ENCODE assay signal across 1 cellular context in genomic region chr6:89353702-89354392, GRCh38.
TF ChIP-seq lines count a peak whose summit lies in the region.

No MANE protein-coding gene starts in this region.

TF ChIP-seq in GM12878, 131 proteins besides CTCF, POLR2A, EP300 and RAD21:
- TF ChIP-seq POLR2AphosphoS2 (IDR thresholded peaks at IDR 0.05; ENCODE audit: low read depth, low read length) = no peak
- TF ChIP-seq TAF1 (IDR thresholded peaks at IDR 0.05; ENCODE audit: borderline replicate concordance, low read depth, low read length) = no peak
- TF ChIP-seq POLR2AphosphoS5 (IDR thresholded peaks at IDR 0.05; ENCODE audit: low read length) = peak; percentile 65; the same call in 1 of the 2 replicates
- TF ChIP-seq TCF3 (IDR thresholded peaks at IDR 0.05; ENCODE audit: borderline replicate concordance, insufficient read depth, low read depth, low read length) = no peak
- TF ChIP-seq, protein P1, sequence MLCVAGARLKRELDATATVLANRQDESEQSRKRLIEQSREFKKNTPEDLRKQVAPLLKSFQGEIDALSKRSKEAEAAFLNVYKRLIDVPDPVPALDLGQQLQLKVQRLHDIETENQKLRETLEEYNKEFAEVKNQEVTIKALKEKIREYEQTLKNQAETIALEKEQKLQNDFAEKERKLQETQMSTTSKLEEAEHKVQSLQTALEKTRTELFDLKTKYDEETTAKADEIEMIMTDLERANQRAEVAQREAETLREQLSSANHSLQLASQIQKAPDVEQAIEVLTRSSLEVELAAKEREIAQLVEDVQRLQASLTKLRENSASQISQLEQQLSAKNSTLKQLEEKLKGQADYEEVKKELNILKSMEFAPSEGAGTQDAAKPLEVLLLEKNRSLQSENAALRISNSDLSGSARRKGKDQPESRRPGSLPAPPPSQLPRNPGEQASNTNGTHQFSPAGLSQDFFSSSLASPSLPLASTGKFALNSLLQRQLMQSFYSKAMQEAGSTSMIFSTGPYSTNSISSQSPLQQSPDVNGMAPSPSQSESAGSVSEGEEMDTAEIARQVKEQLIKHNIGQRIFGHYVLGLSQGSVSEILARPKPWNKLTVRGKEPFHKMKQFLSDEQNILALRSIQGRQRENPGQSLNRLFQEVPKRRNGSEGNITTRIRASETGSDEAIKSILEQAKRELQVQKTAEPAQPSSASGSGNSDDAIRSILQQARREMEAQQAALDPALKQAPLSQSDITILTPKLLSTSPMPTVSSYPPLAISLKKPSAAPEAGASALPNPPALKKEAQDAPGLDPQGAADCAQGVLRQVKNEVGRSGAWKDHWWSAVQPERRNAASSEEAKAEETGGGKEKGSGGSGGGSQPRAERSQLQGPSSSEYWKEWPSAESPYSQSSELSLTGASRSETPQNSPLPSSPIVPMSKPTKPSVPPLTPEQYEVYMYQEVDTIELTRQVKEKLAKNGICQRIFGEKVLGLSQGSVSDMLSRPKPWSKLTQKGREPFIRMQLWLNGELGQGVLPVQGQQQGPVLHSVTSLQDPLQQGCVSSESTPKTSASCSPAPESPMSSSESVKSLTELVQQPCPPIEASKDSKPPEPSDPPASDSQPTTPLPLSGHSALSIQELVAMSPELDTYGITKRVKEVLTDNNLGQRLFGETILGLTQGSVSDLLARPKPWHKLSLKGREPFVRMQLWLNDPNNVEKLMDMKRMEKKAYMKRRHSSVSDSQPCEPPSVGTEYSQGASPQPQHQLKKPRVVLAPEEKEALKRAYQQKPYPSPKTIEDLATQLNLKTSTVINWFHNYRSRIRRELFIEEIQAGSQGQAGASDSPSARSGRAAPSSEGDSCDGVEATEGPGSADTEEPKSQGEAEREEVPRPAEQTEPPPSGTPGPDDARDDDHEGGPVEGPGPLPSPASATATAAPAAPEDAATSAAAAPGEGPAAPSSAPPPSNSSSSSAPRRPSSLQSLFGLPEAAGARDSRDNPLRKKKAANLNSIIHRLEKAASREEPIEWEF (IDR thresholded peaks at IDR 0.05; ENCODE audit: insufficient replicate concordance, low read depth, low read length) = no peak
- no peak for TF ChIP-seq SMC3 (IDR thresholded peaks at IDR 0.05; ENCODE audit: borderline replicate concordance, low read length)
- no peak for TF ChIP-seq IRF4 (IDR thresholded peaks at IDR 0.05; ENCODE audit: low read depth, low read length)
- TF ChIP-seq CBX5 (IDR thresholded peaks at IDR 0.05; ENCODE audit: low read depth) = no peak
- TF ChIP-seq, protein P2, sequence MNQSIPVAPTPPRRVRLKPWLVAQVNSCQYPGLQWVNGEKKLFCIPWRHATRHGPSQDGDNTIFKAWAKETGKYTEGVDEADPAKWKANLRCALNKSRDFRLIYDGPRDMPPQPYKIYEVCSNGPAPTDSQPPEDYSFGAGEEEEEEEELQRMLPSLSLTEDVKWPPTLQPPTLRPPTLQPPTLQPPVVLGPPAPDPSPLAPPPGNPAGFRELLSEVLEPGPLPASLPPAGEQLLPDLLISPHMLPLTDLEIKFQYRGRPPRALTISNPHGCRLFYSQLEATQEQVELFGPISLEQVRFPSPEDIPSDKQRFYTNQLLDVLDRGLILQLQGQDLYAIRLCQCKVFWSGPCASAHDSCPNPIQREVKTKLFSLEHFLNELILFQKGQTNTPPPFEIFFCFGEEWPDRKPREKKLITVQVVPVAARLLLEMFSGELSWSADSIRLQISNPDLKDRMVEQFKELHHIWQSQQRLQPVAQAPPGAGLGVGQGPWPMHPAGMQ (IDR thresholded peaks at IDR 0.05; ENCODE audit: borderline replicate concordance) = no peak
- TF ChIP-seq RUNX3 (IDR thresholded peaks at IDR 0.05; ENCODE audit: low read length) = peak; percentile 12; the same call in 1 of the 2 replicates
- TF ChIP-seq MXI1 (IDR thresholded peaks at IDR 0.05; ENCODE audit: low read depth, low read length) = 0 out of 2 replicates have a peak, but pooled peaks have one; percentile 24
- TF ChIP-seq ZNF687 (IDR thresholded peaks at IDR 0.05) = 0 out of 2 replicates have a peak, but pooled peaks have one; percentile 27
- TF ChIP-seq PML (IDR thresholded peaks at IDR 0.05; ENCODE audit: low read length) = no peak
- TF ChIP-seq SMAD1 (IDR thresholded peaks at IDR 0.05; ENCODE audit: low read depth, partially characterized antibody) = no peak
- TF ChIP-seq DPF2 (IDR thresholded peaks at IDR 0.05) = 0 out of 2 replicates have a peak, but pooled peaks have one; percentile 36
- peak; percentile 92 for TF ChIP-seq ZNF24 (IDR thresholded peaks at IDR 0.05)
- 0 out of 2 replicates have a peak, but pooled peaks have one; percentile 16 for TF ChIP-seq TCF12 (IDR thresholded peaks at IDR 0.05; ENCODE audit: low read depth, low read length)
- TF ChIP-seq, protein P3, sequence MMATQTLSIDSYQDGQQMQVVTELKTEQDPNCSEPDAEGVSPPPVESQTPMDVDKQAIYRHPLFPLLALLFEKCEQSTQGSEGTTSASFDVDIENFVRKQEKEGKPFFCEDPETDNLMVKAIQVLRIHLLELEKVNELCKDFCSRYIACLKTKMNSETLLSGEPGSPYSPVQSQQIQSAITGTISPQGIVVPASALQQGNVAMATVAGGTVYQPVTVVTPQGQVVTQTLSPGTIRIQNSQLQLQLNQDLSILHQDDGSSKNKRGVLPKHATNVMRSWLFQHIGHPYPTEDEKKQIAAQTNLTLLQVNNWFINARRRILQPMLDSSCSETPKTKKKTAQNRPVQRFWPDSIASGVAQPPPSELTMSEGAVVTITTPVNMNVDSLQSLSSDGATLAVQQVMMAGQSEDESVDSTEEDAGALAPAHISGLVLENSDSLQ (IDR thresholded peaks at IDR 0.05) = peak; percentile 48; the same call in 1 of the 2 replicates
- peak; percentile 24 for TF ChIP-seq MEF2B (IDR thresholded peaks at IDR 0.05; ENCODE audit: partially characterized antibody, poor library complexity, severe bottlenecking)
- no peak for TF ChIP-seq MYC (IDR thresholded peaks at IDR 0.05; ENCODE audit: insufficient read depth, insufficient read length, insufficient replicate concordance, low read length, severe bottlenecking)
